1 cellular context compared by ENCODE assay signal in the genomic region with DNA sequence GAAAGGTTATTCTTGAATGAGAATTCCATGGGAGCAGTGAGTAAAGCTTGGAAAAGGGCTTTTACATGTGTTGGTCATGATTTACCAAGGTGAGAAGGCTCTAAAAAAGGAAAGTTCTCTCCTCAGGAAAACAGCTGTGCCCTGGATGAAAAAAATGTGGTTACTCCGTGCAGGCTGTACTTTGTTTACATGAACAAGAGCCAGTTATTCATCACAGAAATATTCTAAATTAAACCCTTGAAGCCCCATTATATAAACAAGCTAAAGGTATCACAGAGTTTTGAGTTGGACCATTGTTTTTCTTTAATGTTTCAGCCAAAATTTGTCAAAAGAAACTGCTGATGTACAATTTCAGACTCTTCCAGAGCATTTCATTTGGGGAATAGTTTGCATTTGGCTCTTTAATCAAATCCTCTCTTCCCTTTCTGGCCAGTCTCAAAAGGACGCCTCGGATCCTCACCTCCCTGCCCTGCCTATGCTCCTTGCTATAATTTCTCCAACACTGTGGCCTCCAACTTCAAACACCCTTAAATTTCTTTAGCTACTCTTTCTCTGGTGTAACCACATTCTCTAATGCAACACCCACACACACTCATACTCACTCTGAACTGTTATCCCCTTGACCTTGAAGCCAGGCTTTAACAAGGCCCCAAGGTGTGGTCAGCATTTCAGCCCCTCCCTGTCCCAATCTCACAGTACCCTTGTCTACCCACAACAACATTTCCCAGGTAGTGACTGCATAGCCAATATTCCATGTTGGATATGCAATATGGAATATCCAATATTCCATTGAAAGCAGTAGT.
TF ChIP-seq lines count a peak whose summit lies in the region.

No MANE protein-coding gene starts in this region.

TF ChIP-seq in SK-N-SH, 30 proteins besides CTCF, POLR2A, EP300 and RAD21 (continued from another document):
- TF ChIP-seq, protein P1, sequence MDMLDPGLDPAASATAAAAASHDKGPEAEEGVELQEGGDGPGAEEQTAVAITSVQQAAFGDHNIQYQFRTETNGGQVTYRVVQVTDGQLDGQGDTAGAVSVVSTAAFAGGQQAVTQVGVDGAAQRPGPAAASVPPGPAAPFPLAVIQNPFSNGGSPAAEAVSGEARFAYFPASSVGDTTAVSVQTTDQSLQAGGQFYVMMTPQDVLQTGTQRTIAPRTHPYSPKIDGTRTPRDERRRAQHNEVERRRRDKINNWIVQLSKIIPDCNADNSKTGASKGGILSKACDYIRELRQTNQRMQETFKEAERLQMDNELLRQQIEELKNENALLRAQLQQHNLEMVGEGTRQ (IDR thresholded peaks at IDR 0.05; ENCODE audit: borderline replicate concordance, low read depth, low read length): no peak
- TF ChIP-seq FOXM1 (IDR thresholded peaks at IDR 0.05; ENCODE audit: low read depth): no peak
- no peak for TF ChIP-seq RXRA (IDR thresholded peaks at IDR 0.05; ENCODE audit: borderline replicate concordance, low read depth)
- no peak for TF ChIP-seq NRF1 (IDR thresholded peaks at IDR 0.05; ENCODE audit: low read depth, low read length)
